In the genomic region with DNA sequence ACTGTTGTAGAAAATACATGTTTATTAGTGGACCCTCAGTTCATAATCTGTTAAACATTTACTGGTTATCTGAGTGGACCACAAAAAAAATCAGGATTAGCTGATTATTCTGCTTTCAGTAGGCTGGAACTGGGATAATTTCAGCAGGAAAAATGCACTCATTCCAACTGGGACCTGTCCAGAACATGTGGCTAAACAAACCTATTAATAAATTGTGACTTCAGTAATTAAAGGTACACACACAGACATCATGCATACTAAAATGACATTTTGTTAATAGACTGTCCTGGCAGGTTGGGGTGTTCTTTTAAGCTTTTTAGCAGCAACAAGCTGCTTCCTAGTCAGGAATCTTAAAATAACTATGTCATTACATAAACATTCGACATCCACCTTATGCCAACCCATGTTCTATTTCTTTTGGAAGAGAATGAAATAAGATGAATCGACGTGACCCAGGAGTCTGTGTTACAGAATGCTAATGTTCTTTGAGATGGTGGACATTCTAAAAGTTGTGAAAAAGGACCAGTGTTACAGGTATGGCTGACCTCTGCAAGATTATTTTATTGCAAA, we compare ENCODE assay signal across 17 cellular contexts.
DNase-seq lines count a peak whose midpoint lies in the region; ATAC-seq and TF ChIP-seq lines count a peak whose summit lies in the region.
"Had no signal": no experiment of that assay in that cellular context is flagged by ENCODE, and none has a peak within 500 bp of the region (broad histone marks: within the 10 kb centered on the region; RNA-seq: fewer than 3 reads in every experiment).

No MANE protein-coding gene starts in this region.

- POLR2A ChIA-PET in IMR-90 (lab: Charles Lee; ENCODE audit: unreplicated experiment): no interaction called here

- H3K27ac ChIP-seq in IMR-90 (ENCODE audit: insufficient read depth, low read length): no peak overlapping the region
- H3K27ac ChIP-seq in thoracic aorta: peak overlapping the region; percentile 57 to 60

- dilution Hi-C loops in IMR-90 (cut with HindIII; ENCODE audit: low sequenced_read_pairs, unreplicated experiment): no loop called here

- no peak overlapping the region for H2BK20ac ChIP-seq in IMR-90 (ENCODE audit: low read depth, low read length)

- no peak overlapping the region for H3K4me2 ChIP-seq in IMR-90 (ENCODE audit: low read depth, low read length)

- no peak overlapping the region for H3K56ac ChIP-seq in IMR-90 (ENCODE audit: extremely low read depth, insufficient read depth, low read length)

- no peak overlapping the region for H3K4me3 ChIP-seq in IMR-90 (ENCODE audit: insufficient read depth, low read depth, low read length)
- H3K4me3 ChIP-seq in thoracic aorta: no peak overlapping the region

- WGBS in IMR-90 (ENCODE audit: extremely low coverage in 2 of 2, insufficient read length in 1 of 2), 2 experiments: no CpG with 5 or more reads among the region's 3 CpGs

- H3K9ac ChIP-seq in IMR-90 (ENCODE audit: low read depth, low read length): no peak overlapping the region

- ATAC-seq in IMR-90 (ENCODE audit: low read depth) (no peak), left cardiac atrium (peak; percentile 44 to 55), thoracic aorta (ENCODE audit: insufficient number of reproducible peaks, low FRiP score, low read depth) (peak; percentile 79), GM21381 (IDR thresholded peaks at IDR 0.05; ENCODE audit: unreplicated experiment) (no peak)

- H2AFZ ChIP-seq in IMR-90 (replicated peaks; ENCODE audit: low read length, poor library complexity): no peak overlapping the region

- H3K23ac ChIP-seq in IMR-90 (ENCODE audit: low read depth, low read length): no peak overlapping the region

- no peak overlapping the region for H2BK15ac ChIP-seq in IMR-90 (ENCODE audit: low read depth, low read length)

- H4K5ac ChIP-seq in IMR-90 (ENCODE audit: low read depth, low read length): no peak overlapping the region

- H3K4ac ChIP-seq in IMR-90 (ENCODE audit: low read depth, low read length): no peak overlapping the region

- intact Hi-C loops in IMR-90 (cut with micrococcal nuclease) (no loop called here), left cardiac atrium (cut with DNase I) (no loop called here)

- H3K14ac ChIP-seq in IMR-90 (replicated peaks; ENCODE audit: low read depth, low read length): no peak overlapping the region

- H3K36me3 ChIP-seq in IMR-90 (ENCODE audit: control insufficient read depth, insufficient read depth, low read length): no peaks in the 10 kb centered on the region
- H3K36me3 ChIP-seq in thoracic aorta: no peaks in the 10 kb centered on the region

- no peak overlapping the region for H2BK120ac ChIP-seq in IMR-90 (ENCODE audit: low read depth, low read length)

- H3K4me1 ChIP-seq in IMR-90 (ENCODE audit: control insufficient read depth, insufficient read depth, low read length): peaks cover 11% of the 10 kb centered on the region
- peaks cover 26 to 42% of the 10 kb centered on the region in 2 donors for H3K4me1 ChIP-seq in thoracic aorta (ENCODE audit: control insufficient read depth in 1 of 2, low read depth in 2 of 2)

- no peak overlapping the region for H2AK5ac ChIP-seq in IMR-90 (ENCODE audit: low read depth, low read length)

- TF ChIP-seq POLR2A in IMR-90 (IDR thresholded peaks at IDR 0.05; ENCODE audit: low read depth, low read length): no peak

- DNase-seq in IMR-90 (peak; percentile 4), cerebellar cortex (ENCODE audit: low spot score) (peak; percentile 9), left cardiac atrium (no peak), thoracic aorta (ENCODE audit: low spot score) (no peak), NCI-H2107 treated with DMSO at 0.1 percent for 48 hours (lab: John Stamatoyannopoulos, UW; ENCODE audit: unreplicated experiment) (no peak)
- DNase-seq in activated effector memory CD4-positive, alpha-beta T cell treated with Interleukin-2 at 50 U/mL for 16 hours: no peak
- DNase-seq: CD4-positive, CD25-positive, alpha-beta regulatory T cell; DMS53; GOT3; KG1; NCI-H1417 treated with DMSO at 0.1 percent for 48 hours; NCI-H1930; NCI-H2171; NCI-H446; NCI-H69; SHP77 treated with DMSO at 0.1 percent for 48 hours had no signal

- no peaks in the 10 kb centered on the region for H3K79me1 ChIP-seq in IMR-90 (ENCODE audit: low read depth in 1 of 2, low read length in 2 of 2)

- no TSS peak for BruUV-seq in IMR-90 (replicated peaks; lab: Mats Ljungman, UMichigan)

- H4K8ac ChIP-seq in IMR-90 (ENCODE audit: low read depth in 2 of 2, low read length in 2 of 2): no peak overlapping the region

- no peaks in the 10 kb centered on the region for H3K27me3 ChIP-seq in IMR-90 (ENCODE audit: control insufficient read depth, insufficient read depth, low read length)
- H3K27me3 ChIP-seq in thoracic aorta (replicated peaks; ENCODE audit: insufficient read depth): no peaks in the 10 kb centered on the region

- H3K18ac ChIP-seq in IMR-90 (ENCODE audit: low read depth, low read length): no peak overlapping the region

- no peak overlapping the region for H4K91ac ChIP-seq in IMR-90 (ENCODE audit: insufficient read depth, low read depth, low read length)

- CTCF ChIA-PET in IMR-90 (lab: Yijun Ruan, JAX): no interaction called here

- no peak for TF ChIP-seq RAD21 in IMR-90 (IDR thresholded peaks at IDR 0.05; ENCODE audit: low read length)

- in situ Hi-C loops in IMR-90 (cut with MboI; ENCODE audit: low sequenced_read_pairs): no loop called here

- H2BK5ac ChIP-seq in IMR-90 (ENCODE audit: low read depth, low read length, poor library complexity, severe bottlenecking): peak overlapping the region; percentile 96

- peaks cover 7% of the 10 kb centered on the region for H3K9me1 ChIP-seq in IMR-90 (ENCODE audit: insufficient read depth, low read length)

- H2AK9ac ChIP-seq in IMR-90 (replicated peaks; ENCODE audit: low read depth, low read length, poor library complexity): no peak overlapping the region

- TF ChIP-seq CTCF in IMR-90 (conservative IDR thresholded peaks at IDR 0.05; ENCODE audit: low read depth, low read length) (no peak), thoracic aorta (IDR thresholded peaks at IDR 0.05) (no peak)

- no peaks in the 10 kb centered on the region for H4K20me1 ChIP-seq in IMR-90 (ENCODE audit: insufficient read depth, low read length)

- H3K9me3 ChIP-seq in IMR-90 (ENCODE audit: control insufficient read depth, insufficient read depth, low read length) (peaks cover 9% of the 10 kb centered on the region), thoracic aorta (peaks cover 6% of the 10 kb centered on the region)

TF ChIP-seq in IMR-90, 13 proteins besides CTCF, POLR2A, EP300 and RAD21:
- TF ChIP-seq, protein P1, sequence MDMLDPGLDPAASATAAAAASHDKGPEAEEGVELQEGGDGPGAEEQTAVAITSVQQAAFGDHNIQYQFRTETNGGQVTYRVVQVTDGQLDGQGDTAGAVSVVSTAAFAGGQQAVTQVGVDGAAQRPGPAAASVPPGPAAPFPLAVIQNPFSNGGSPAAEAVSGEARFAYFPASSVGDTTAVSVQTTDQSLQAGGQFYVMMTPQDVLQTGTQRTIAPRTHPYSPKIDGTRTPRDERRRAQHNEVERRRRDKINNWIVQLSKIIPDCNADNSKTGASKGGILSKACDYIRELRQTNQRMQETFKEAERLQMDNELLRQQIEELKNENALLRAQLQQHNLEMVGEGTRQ (IDR thresholded peaks at IDR 0.05; ENCODE audit: low read depth, low read length): no peak
TF ChIP-seq in IMR-90: peak in this region for 0.

Comparison
In these comparisons a context has a peak if more than half of its experiments do, and no peak if none do; other contexts are left out.
1. ATAC-seq: peak in left cardiac atrium (2 of 2) and thoracic aorta (single experiment); none in IMR-90 (single experiment) and GM21381 (single experiment).
2. DNase-seq: peak in IMR-90 (single experiment) and cerebellar cortex (single experiment); none in left cardiac atrium (single experiment), thoracic aorta (single experiment), activated effector memory CD4-positive, alpha-beta T cell treated with Interleukin-2 at 50 U/mL for 16 hours (single experiment) and NCI-H2107 treated with DMSO at 0.1 percent for 48 hours (single experiment).